12 cellular contexts compared by ENCODE assay signal in genomic region chr3:70832035-70832795, GRCh38.
DNase-seq lines count a peak whose midpoint lies in the region; TF ChIP-seq lines count a peak whose summit lies in the region.
"Had no signal": no experiment of that assay in that cellular context is flagged by ENCODE, and none has a peak within 500 bp of the region (broad histone marks: within the 10 kb centered on the region; RNA-seq: fewer than 3 reads in every experiment).

No MANE protein-coding gene starts in this region.

- DNase-seq in DMS 273 (lab: John Stamatoyannopoulos, UW; ENCODE audit: unreplicated experiment) (peak; percentile 31), DMS 273 treated with DMSO at 0.1 percent for 48 hours (lab: John Stamatoyannopoulos, UW) (no peak), lung microvascular endothelial cell (ENCODE audit: low read depth in 2 of 2) (peak; percentile 67 to 84), DMS53 treated with DMSO at 0.1 percent for 48 hours (lab: John Stamatoyannopoulos, UW; ENCODE audit: unreplicated experiment) (no peak), HuH-7 (ENCODE audit: low spot score) (no peak), GM10266 (ENCODE audit: extremely low spot score) (no peak), thyroid gland (no peak)
- DNase-seq: cerebellar nuclear complex; NCI-H187; stimulated activated naive CD8-positive, alpha-beta T cell treated with anti-CD3 and anti-CD28 coated beads, Interleukin-15, Interleukin-2, amounts not matched to agents 100 U/mL and 50 U/mL, for 24 hours had no signal

- no peak overlapping the region for H3K4me3 Mint-ChIP-seq in dendritic cell treated with granulocyte-macrophage colony-stimulating factor and Interleukin-4, amounts not matched to agents 40 ng/mL and 50 ng/mL, for 4 days

- no peaks in the 10 kb centered on the region for H3K9me3 ChIP-seq in thyroid gland

- H3K27ac ChIP-seq in thyroid gland, result peak overlapping the region in 1 of 3 donors; percentile 0
- H3K27ac ChIP-seq: 22Rv1 had no signal

- H3K9me3 Mint-ChIP-seq in dendritic cell treated with granulocyte-macrophage colony-stimulating factor and Interleukin-4, amounts not matched to agents 40 ng/mL and 50 ng/mL, for 4 days, result no peaks in the 10 kb centered on the region

- H3K27me3 Mint-ChIP-seq in dendritic cell treated with granulocyte-macrophage colony-stimulating factor and Interleukin-4, amounts not matched to agents 40 ng/mL and 50 ng/mL, for 4 days, result no peaks in the 10 kb centered on the region

- TF ChIP-seq POLR2A in thyroid gland (IDR thresholded peaks at IDR 0.05), result no peak

- H3K4me1 Mint-ChIP-seq in dendritic cell treated with granulocyte-macrophage colony-stimulating factor and Interleukin-4, amounts not matched to agents 40 ng/mL and 50 ng/mL, for 4 days (ENCODE audit: low read depth), result peaks cover 14% of the 10 kb centered on the region

- peak overlapping the region; percentile 50 for H3K27ac Mint-ChIP-seq in dendritic cell treated with granulocyte-macrophage colony-stimulating factor and Interleukin-4, amounts not matched to agents 40 ng/mL and 50 ng/mL, for 4 days

- no peak for TF ChIP-seq CTCF in GM10266 (IDR thresholded peaks at IDR 0.05; ENCODE audit: control insufficient read depth, insufficient read depth, low read depth, missing control alignments)
- no peak for TF ChIP-seq CTCF in thyroid gland (IDR thresholded peaks at IDR 0.05)

- H3K4me3 ChIP-seq in thyroid gland (replicated peaks in 1 of 3), result no peak overlapping the region

- intact Hi-C loops in dendritic cell treated with granulocyte-macrophage colony-stimulating factor and Interleukin-4, amounts not matched to agents 40 ng/mL and 50 ng/mL, for 4 days (cut with micrococcal nuclease), result no loop called here
- intact Hi-C loops in thyroid gland (cut with DNase I), result no loop called here

- H3K36me3 Mint-ChIP-seq in dendritic cell treated with granulocyte-macrophage colony-stimulating factor and Interleukin-4, amounts not matched to agents 40 ng/mL and 50 ng/mL, for 4 days (ENCODE audit: low read depth), result no peaks in the 10 kb centered on the region

- no peaks in the 10 kb centered on the region for H3K36me3 ChIP-seq in thyroid gland

- H3K4me1 ChIP-seq in thyroid gland, result no peaks in the 10 kb centered on the region

- no peaks in the 10 kb centered on the region for H3K27me3 ChIP-seq in thyroid gland

- WGBS in thyroid gland, 2 donors, result 73 to 84% methylated on average over 5 of the region's 5 CpGs

Comparison
In these comparisons a context has a peak if more than half of its experiments do, and no peak if none do; other contexts are left out.
1. DNase-seq: peak in DMS 273 (single experiment) and lung microvascular endothelial cell (2 of 2); none in DMS 273 treated with DMSO at 0.1 percent for 48 hours (single experiment), DMS53 treated with DMSO at 0.1 percent for 48 hours (single experiment), HuH-7 (single experiment), GM10266 (single experiment) and thyroid gland (0 of 2).